In the genomic region with DNA sequence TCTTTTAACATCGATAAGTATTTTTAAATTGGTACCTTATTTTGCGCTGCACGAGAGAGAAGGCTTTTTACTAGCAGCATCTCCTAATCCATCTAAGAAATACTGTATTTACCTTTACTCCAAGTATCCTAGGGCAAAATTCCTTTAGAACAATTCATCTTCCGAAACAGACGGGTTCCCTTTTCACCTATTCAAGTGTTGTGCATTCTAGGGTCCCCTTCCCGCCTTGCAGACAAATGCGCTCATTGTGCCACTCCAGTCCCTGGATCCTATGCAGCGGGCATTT, we compare ENCODE assay signal across 8 cellular contexts. TPM values are rescaled to one million over a fixed set of nuclear protein-coding genes. Genes with fewer than 3 reads are reported as not detected.
A peak's percentile ranks its signal among the peaks of the same experiment; 100 is the strongest.
DNase-seq lines count a peak whose midpoint lies in the region; ATAC-seq and TF ChIP-seq lines count a peak whose summit lies in the region.

No MANE protein-coding gene starts in this region.

- CTCF ChIA-PET in naive thymus-derived CD4-positive, alpha-beta T cell (lab: Charles Lee) = interaction anchor here (1.3 kb wide), 1 partner anchor 51 kb away, joined by 3 read pairs; no protein-coding TSS in a partner anchor

- POLR2A ChIA-PET in naive thymus-derived CD4-positive, alpha-beta T cell (lab: Charles Lee) = interaction anchor here (0.5 to 1.0 kb wide), 2 partner anchors 46 to 73 kb away, joined by 4 to 5 read pairs; no protein-coding TSS in a partner anchor

- H3K9me3 ChIP-seq in BLaER1 = no peaks in the 10 kb centered on the region
- H3K9me3 ChIP-seq in naive thymus-derived CD4-positive, alpha-beta T cell (ENCODE audit: control insufficient read depth in 2 of 3, low read length in 3 of 3) = no peaks in the 10 kb centered on the region

- DNase-seq in LNCaP clone FGC (ENCODE audit: low read depth) (no peak), activated gamma-delta T cell (lab: John Stamatoyannopoulos, UW) (no peak), erythroblast (lab: John Stamatoyannopoulos, UW) (no peak), germinal center (ENCODE audit: low spot score) (no peak)
- no peak for DNase-seq in naive thymus-derived CD4-positive, alpha-beta T cell
- DNase-seq in central memory CD4-positive, alpha-beta T cell = no peak

- peak overlapping the region; percentile 84 to 95 (median 90) for H3K4me3 Mint-ChIP-seq in naive thymus-derived CD4-positive, alpha-beta T cell

- no peak for TF ChIP-seq POLR2A in erythroblast (IDR thresholded peaks at IDR 0.05; ENCODE audit: low read length)

- H3K4me1 ChIP-seq in BLaER1 = peaks cover 40% of the 10 kb centered on the region
- H3K4me1 ChIP-seq in naive thymus-derived CD4-positive, alpha-beta T cell (ENCODE audit: control insufficient read depth in 2 of 2, insufficient read depth in 2 of 2, low read length in 2 of 2) = peaks cover 21 to 31% of the 10 kb centered on the region in 2 donors

- peaks cover 0 to 10% (median 5%) of the 10 kb centered on the region in 5 donors for H3K36me3 Mint-ChIP-seq in naive thymus-derived CD4-positive, alpha-beta T cell

- no peaks in the 10 kb centered on the region for H3K27me3 ChIP-seq in BLaER1
- H3K27me3 ChIP-seq in naive thymus-derived CD4-positive, alpha-beta T cell (ENCODE audit: control insufficient read depth in 2 of 2, insufficient read depth in 2 of 2, low read length in 2 of 2) = no peaks in the 10 kb centered on the region

- TF ChIP-seq CTCF in LNCaP clone FGC (IDR thresholded peaks at IDR 0.05; ENCODE audit: control insufficient read depth, extremely low read depth, insufficient read depth) = no peak

- H3K4me1 Mint-ChIP-seq in naive thymus-derived CD4-positive, alpha-beta T cell = peaks cover 17 to 43% (median 38%) of the 10 kb centered on the region in 7 donors

- peak overlapping the region; percentile 80 to 96 (median 92) for H3K27ac Mint-ChIP-seq in naive thymus-derived CD4-positive, alpha-beta T cell

- intact Hi-C loops in naive thymus-derived CD4-positive, alpha-beta T cell (cut with micrococcal nuclease) = loop anchor here (2.0 to 5.0 kb wide), 11 partner anchors 14 to 1954 kb away; a partner anchor contains a TSS

- no peaks in the 10 kb centered on the region for H3K27me3 Mint-ChIP-seq in naive thymus-derived CD4-positive, alpha-beta T cell

- peaks cover 0 to 2% (median 0%) of the 10 kb centered on the region in 11 donors for H3K9me3 Mint-ChIP-seq in naive thymus-derived CD4-positive, alpha-beta T cell

- H3K27ac ChIP-seq in BLaER1 (peak overlapping the region; percentile 99), cingulate gyrus (ENCODE audit: low read depth, low read length) (peak overlapping the region; percentile 87)
- peak overlapping the region; percentile 93 for H3K27ac ChIP-seq in naive thymus-derived CD4-positive, alpha-beta T cell (ENCODE audit: low read depth, low read length)

- H3K9ac ChIP-seq in BLaER1 = peak overlapping the region; percentile 98

- peaks cover 36% of the 10 kb centered on the region for H4K20me1 ChIP-seq in BLaER1

- ATAC-seq in naive thymus-derived CD4-positive, alpha-beta T cell = no peak

- H3K4me3 ChIP-seq in BLaER1 (peak overlapping the region; percentile 91), LNCaP clone FGC (ENCODE audit: low read depth, low read length) (peak overlapping the region; percentile 63)
- peak overlapping the region; percentile 81 for H3K4me3 ChIP-seq in naive thymus-derived CD4-positive, alpha-beta T cell (ENCODE audit: low read length)

- H3K36me3 ChIP-seq in BLaER1 = peaks cover 16% of the 10 kb centered on the region
- H3K36me3 ChIP-seq in naive thymus-derived CD4-positive, alpha-beta T cell (ENCODE audit: control insufficient read depth in 2 of 3, insufficient read depth in 3 of 3, low read length in 3 of 3) = peaks cover 0 to 4% (median 0%) of the 10 kb centered on the region in 3 experiments

- peak overlapping the region; percentile 83 for H3K4me2 ChIP-seq in BLaER1

RNA-seq across cellular contexts. Expression of a gene that starts 0.7 kb away (rescaled TPM):
- 10 to 100 TPM; 41.1 to 69.2 (median 54.9) TPM for total RNA-seq in naive thymus-derived CD4-positive, alpha-beta T cell
- 10 to 100 TPM; 12.4 to 23.1 TPM for polyA plus RNA-seq in naive thymus-derived CD4-positive, alpha-beta T cell
